Comparison of ENCODE assay signal across 1 cellular context in genomic region chr6:103405321-103405720, GRCh38.
TF ChIP-seq lines count a peak whose summit lies in the region.

No MANE protein-coding gene starts in this region.

TF ChIP-seq in H1, 55 proteins besides CTCF, POLR2A, EP300 and RAD21:
- no peak for TF ChIP-seq USF2 (IDR thresholded peaks at IDR 0.05; ENCODE audit: low read length)
- no peak for TF ChIP-seq KDM4A (IDR thresholded peaks at IDR 0.05; ENCODE audit: low read depth, low read length, severe bottlenecking)
- no peak for TF ChIP-seq RBBP5 (IDR thresholded peaks at IDR 0.05; ENCODE audit: borderline replicate concordance, low read depth, low read length)
- TF ChIP-seq SIX5 (IDR thresholded peaks at IDR 0.05; ENCODE audit: low read depth, low read length) = no peak
- TF ChIP-seq SIN3A (conservative IDR thresholded peaks at IDR 0.05 in 1 of 2, IDR thresholded peaks at IDR 0.05 in 1 of 2; ENCODE audit: low read depth in 1 of 2, low read length in 2 of 2) = no peak
- no peak for TF ChIP-seq SRF (IDR thresholded peaks at IDR 0.05; ENCODE audit: low read depth, low read length)
- TF ChIP-seq, protein P1, sequence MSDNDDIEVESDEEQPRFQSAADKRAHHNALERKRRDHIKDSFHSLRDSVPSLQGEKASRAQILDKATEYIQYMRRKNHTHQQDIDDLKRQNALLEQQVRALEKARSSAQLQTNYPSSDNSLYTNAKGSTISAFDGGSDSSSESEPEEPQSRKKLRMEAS (IDR thresholded peaks at IDR 0.05) = no peak
- TF ChIP-seq RNF2 (IDR thresholded peaks at IDR 0.05; ENCODE audit: borderline replicate concordance, low read depth, low read length, missing control alignments, poor library complexity, severe bottlenecking) = no peak
- TF ChIP-seq, protein P2, sequence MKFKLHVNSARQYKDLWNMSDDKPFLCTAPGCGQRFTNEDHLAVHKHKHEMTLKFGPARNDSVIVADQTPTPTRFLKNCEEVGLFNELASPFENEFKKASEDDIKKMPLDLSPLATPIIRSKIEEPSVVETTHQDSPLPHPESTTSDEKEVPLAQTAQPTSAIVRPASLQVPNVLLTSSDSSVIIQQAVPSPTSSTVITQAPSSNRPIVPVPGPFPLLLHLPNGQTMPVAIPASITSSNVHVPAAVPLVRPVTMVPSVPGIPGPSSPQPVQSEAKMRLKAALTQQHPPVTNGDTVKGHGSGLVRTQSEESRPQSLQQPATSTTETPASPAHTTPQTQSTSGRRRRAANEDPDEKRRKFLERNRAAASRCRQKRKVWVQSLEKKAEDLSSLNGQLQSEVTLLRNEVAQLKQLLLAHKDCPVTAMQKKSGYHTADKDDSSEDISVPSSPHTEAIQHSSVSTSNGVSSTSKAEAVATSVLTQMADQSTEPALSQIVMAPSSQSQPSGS (IDR thresholded peaks at IDR 0.05; ENCODE audit: low read length) = no peak
- no peak for TF ChIP-seq CBX5 (IDR thresholded peaks at IDR 0.05; ENCODE audit: low read depth, low read length)
- TF ChIP-seq SP4 (IDR thresholded peaks at IDR 0.05; ENCODE audit: low read length) = no peak
- no peak for TF ChIP-seq RXRA (IDR thresholded peaks at IDR 0.05; ENCODE audit: insufficient read depth, low read depth, low read length)
